In genomic region chr7:151565541-151565940, GRCh38 we compare ENCODE assay signal across 27 cellular contexts. TPM values are rescaled to one million over a fixed set of nuclear protein-coding genes. Genes with fewer than 3 reads are reported as not detected.
A peak's percentile ranks its signal among the peaks of the same experiment; 100 is the strongest.
DNase-seq lines count a peak whose midpoint lies in the region; ATAC-seq and TF ChIP-seq lines count a peak whose summit lies in the region.
"Had no signal": no experiment of that assay in that cellular context is flagged by ENCODE, and none has a peak within 500 bp of the region (broad histone marks: within the 10 kb centered on the region; RNA-seq: fewer than 3 reads in every experiment).

No MANE protein-coding gene starts in this region.

- no peaks in the 10 kb centered on the region for H3K9me3 Mint-ChIP-seq in HFFc6
- H3K9me3 Mint-ChIP-seq: activated CD4-positive, alpha-beta memory T cell treated with anti-CD3 and anti-CD28 coated beads, Interleukin-2, amount 10 ng/mL, durations not matched to agents 7 days and 5 days; activated naive CD4-positive, alpha-beta T cell treated with anti-CD3 and anti-CD28 coated beads, Interleukin-2, amount 50 U/mL, for 24 hours; activated T-helper 17 cell treated with anti-CD3 and anti-CD28 coated beads, Interleukin-2, amount 50 U/mL, for 72 hours; IgD-negative memory B cell; natural killer cell; stimulated activated naive CD8-positive, alpha-beta T cell treated with anti-CD3 and anti-CD28 coated beads, Interleukin-15, Interleukin-2, amounts not matched to agents 100 ng/mL and 50 ng/mL, for 24 hours; T-helper 1 cell treated with Interleukin-12 subunit alpha and Interleukin-12 subunit beta and Interleukin-4 antibody, amounts not matched to agents 30 μg/mL and 1 μg/mL, for 36 hours had no signal

- ATAC-seq in lower lobe of right lung: no peak
- no peak for ATAC-seq in HG03378 (IDR thresholded peaks at IDR 0.05; ENCODE audit: unreplicated experiment)
- ATAC-seq: A549; activated T-helper 17 cell treated with anti-CD3 and anti-CD28 coated beads, Interleukin-2, amount 50 U/mL, for 72 hours; natural killer cell had no signal

- intact Hi-C loops in lower lobe of right lung (cut with DNase I): no loop called here

- H3K27ac ChIP-seq in lower lobe of right lung: no peak overlapping the region
- H3K27ac ChIP-seq: A549, left ventricle myocardium inferior had no signal

- no peaks in the 10 kb centered on the region for H3K27me3 ChIP-seq in lower lobe of right lung (ENCODE audit: low read depth)
- H3K27me3 ChIP-seq: esophagus squamous epithelium had no signal

- TF ChIP-seq CTCF in HFFc6 (IDR thresholded peaks at IDR 0.05): no peak
- TF ChIP-seq CTCF in fibroblast of villous mesenchyme (IDR thresholded peaks at IDR 0.05; ENCODE audit: insufficient read depth, low read depth, low read length): no peak
- TF ChIP-seq CTCF in lower lobe of right lung (IDR thresholded peaks at IDR 0.05): no peak

- no peaks in the 10 kb centered on the region for H3K27me3 Mint-ChIP-seq in HFFc6 (ENCODE audit: insufficient read depth)
- H3K27me3 Mint-ChIP-seq: activated CD4-positive, alpha-beta memory T cell treated with anti-CD3 and anti-CD28 coated beads, Interleukin-2, amount 10 ng/mL, durations not matched to agents 7 days and 5 days; activated naive CD4-positive, alpha-beta T cell treated with anti-CD3 and anti-CD28 coated beads, Interleukin-2, amount 50 U/mL, for 24 hours; activated T-helper 17 cell treated with anti-CD3 and anti-CD28 coated beads, Interleukin-2, amount 50 U/mL, for 72 hours; IgD-negative memory B cell; stimulated activated naive CD8-positive, alpha-beta T cell treated with anti-CD3 and anti-CD28 coated beads, Interleukin-15, Interleukin-2, amounts not matched to agents 100 ng/mL and 50 ng/mL, for 24 hours had no signal

- H3K4me1 Mint-ChIP-seq in HFFc6 (ENCODE audit: low read depth): peaks cover 27% of the 10 kb centered on the region
- H3K4me1 Mint-ChIP-seq: activated T-helper 17 cell treated with anti-CD3 and anti-CD28 coated beads, Interleukin-2, amount 50 U/mL, for 72 hours; natural killer cell had no signal

- DNase-seq in AG08395 (ENCODE audit: low spot score): peak; percentile 31
- DNase-seq in HFFc6: peak; percentile 37
- DNase-seq in SW480 (ENCODE audit: low spot score): peak; percentile 91
- DNase-seq in fibroblast of villous mesenchyme (ENCODE audit: low read depth): peak; percentile 28
- no peak for DNase-seq in NCI-H748 (lab: John Stamatoyannopoulos, UW; ENCODE audit: unreplicated experiment)
- no peak for DNase-seq in lower lobe of right lung
- no peak for DNase-seq in stimulated activated CD4-positive, alpha-beta T cell treated with anti-CD3 and anti-CD28 coated beads, Interleukin-15, amount 100 ng/mL, for 24 hours
- DNase-seq: activated CD4-positive, alpha-beta memory T cell treated with anti-CD3 and anti-CD28 coated beads, Interleukin-2, amount 10 ng/mL, durations not matched to agents 7 days and 5 days; activated CD4-positive, CD25-positive, alpha-beta regulatory T cell treated with anti-CD3 and anti-CD28 coated beads, Interleukin-2, amount 50 U/mL, for 72 hours; anterior cingulate cortex; Caco-2; central memory CD4-positive, alpha-beta T cell; dermis blood vessel endothelial cell; esophagus squamous epithelium; left ventricle myocardium inferior; midbrain; natural killer cell; NCI-H1105; NCI-H2029; NCI-H526 treated with DMSO at 0.1 percent for 48 hours had no signal

- H3K4me1 ChIP-seq in lower lobe of right lung: peaks cover 4% of the 10 kb centered on the region
- H3K4me1 ChIP-seq: A549, Caco-2 had no signal

- peaks cover 64% of the 10 kb centered on the region for H3K36me3 ChIP-seq in lower lobe of right lung

- no peaks in the 10 kb centered on the region for H3K9me3 ChIP-seq in lower lobe of right lung
- H3K9me3 ChIP-seq: A549, Caco-2, esophagus squamous epithelium, left ventricle myocardium inferior had no signal

- peaks cover 16% of the 10 kb centered on the region for H3K36me3 Mint-ChIP-seq in HFFc6 (ENCODE audit: low read depth)

- H3K4me3 Mint-ChIP-seq in HFFc6: no peak overlapping the region
- H3K4me3 Mint-ChIP-seq: activated CD4-positive, alpha-beta memory T cell treated with anti-CD3 and anti-CD28 coated beads, Interleukin-2, amount 10 ng/mL, durations not matched to agents 7 days and 5 days; activated naive CD4-positive, alpha-beta T cell treated with anti-CD3 and anti-CD28 coated beads, Interleukin-2, amount 50 U/mL, for 24 hours; activated T-helper 17 cell treated with anti-CD3 and anti-CD28 coated beads, Interleukin-2, amount 50 U/mL, for 72 hours; IgD-negative memory B cell; natural killer cell; stimulated activated naive CD8-positive, alpha-beta T cell treated with anti-CD3 and anti-CD28 coated beads, Interleukin-15, Interleukin-2, amounts not matched to agents 100 ng/mL and 50 ng/mL, for 24 hours; T-helper 1 cell treated with Interleukin-12 subunit alpha and Interleukin-12 subunit beta and Interleukin-4 antibody, amounts not matched to agents 30 μg/mL and 1 μg/mL, for 36 hours had no signal

- no peak overlapping the region for H3K27ac Mint-ChIP-seq in HFFc6
- H3K27ac Mint-ChIP-seq: activated CD4-positive, alpha-beta memory T cell treated with anti-CD3 and anti-CD28 coated beads, Interleukin-2, amount 10 ng/mL, durations not matched to agents 7 days and 5 days; activated naive CD4-positive, alpha-beta T cell treated with anti-CD3 and anti-CD28 coated beads, Interleukin-2, amount 50 U/mL, for 24 hours; activated T-helper 17 cell treated with anti-CD3 and anti-CD28 coated beads, Interleukin-2, amount 50 U/mL, for 72 hours; IgD-negative memory B cell; natural killer cell; stimulated activated naive CD8-positive, alpha-beta T cell treated with anti-CD3 and anti-CD28 coated beads, Interleukin-15, Interleukin-2, amounts not matched to agents 100 ng/mL and 50 ng/mL, for 24 hours; T-helper 1 cell treated with Interleukin-12 subunit alpha and Interleukin-12 subunit beta and Interleukin-4 antibody, amounts not matched to agents 30 μg/mL and 1 μg/mL, for 36 hours had no signal

- H3K4me3 ChIP-seq in fibroblast of villous mesenchyme (ENCODE audit: low read depth, low read length) (no peak overlapping the region), lower lobe of right lung (no peak overlapping the region)
- H3K4me3 ChIP-seq: A549, esophagus squamous epithelium, left ventricle myocardium inferior had no signal

RNA-seq across cellular contexts. Expression of gene RHEB, which starts 45.8 kb away (rescaled TPM):
- total RNA-seq in HFFc6 (2021; fragmentation: NEBNext Ultra II Directional; extraction: Animal tissue kit (Norgen Biotek cat#: 25700)): 100 to 1,000 TPM; 104 to 122 (median 118) TPM
- total RNA-seq in fibroblast of villous mesenchyme (52.2 and 79.5 TPM in 2 replicates), lower lobe of right lung (96.0 TPM)

Comparison
In these comparisons a context has a peak if more than half of its experiments do, and no peak if none do; other contexts are left out.
1. DNase-seq: peak in AG08395 (single experiment), HFFc6 (single experiment), SW480 (single experiment) and fibroblast of villous mesenchyme (single experiment); none in NCI-H748 (single experiment), lower lobe of right lung (single experiment) and stimulated activated CD4-positive, alpha-beta T cell treated with anti-CD3 and anti-CD28 coated beads, Interleukin-15, amount 100 ng/mL, for 24 hours (single experiment).